In the genomic region with DNA sequence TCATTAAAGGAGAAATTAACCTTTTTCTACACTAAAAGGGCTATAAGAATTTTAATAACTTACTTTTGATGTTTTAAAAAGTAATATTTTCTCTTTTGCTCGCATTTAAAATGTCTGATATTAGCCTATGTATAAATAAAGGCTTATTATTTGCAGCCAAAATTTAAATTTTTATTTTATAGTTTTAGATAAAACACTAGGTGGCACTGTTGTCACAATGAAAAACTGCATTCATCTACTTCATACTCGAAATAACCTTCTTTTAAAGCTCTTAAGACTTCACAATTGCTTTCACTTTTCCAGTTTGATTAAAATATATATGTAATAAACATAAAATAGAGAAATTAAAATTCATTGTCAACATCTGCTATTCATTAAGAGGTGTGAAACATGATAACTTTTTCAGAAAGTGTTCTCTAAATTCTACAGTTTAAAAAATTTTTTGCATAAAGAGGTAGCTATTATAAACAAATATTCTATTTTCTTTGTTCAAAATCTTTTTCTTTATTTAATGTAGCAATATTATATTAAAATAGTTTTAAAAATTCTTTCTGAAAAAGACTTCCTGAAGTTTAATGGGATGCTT, we compare ENCODE assay signal across 9 cellular contexts.
A peak's percentile ranks its signal among the peaks of the same experiment; 100 is the strongest.
DNase-seq lines count a peak whose midpoint lies in the region; ATAC-seq and TF ChIP-seq lines count a peak whose summit lies in the region.
"Had no signal": no experiment of that assay in that cellular context is flagged by ENCODE, and none has a peak within 500 bp of the region (broad histone marks: within the 10 kb centered on the region; RNA-seq: fewer than 3 reads in every experiment).

No MANE protein-coding gene starts in this region.

- no peaks in the 10 kb centered on the region for H3K79me2 ChIP-seq in GM23338 (replicated peaks; ENCODE audit: insufficient read depth)

- no peak for TF ChIP-seq POLR2A in sigmoid colon (IDR thresholded peaks at IDR 0.05)

- H3K4me3 Mint-ChIP-seq in GM23338 (no peak overlapping the region), glutamatergic neuron (ENCODE audit: unreplicated experiment) (no peak overlapping the region)

- H3K9ac ChIP-seq in SK-N-MC (ENCODE audit: insufficient read length) = peak overlapping the region; percentile 34

- H4K20me1 ChIP-seq in GM23338 (replicated peaks; ENCODE audit: insufficient read depth) = no peaks in the 10 kb centered on the region

- H3K36me3 Mint-ChIP-seq in GM23338 (ENCODE audit: low read depth) (no peaks in the 10 kb centered on the region), glutamatergic neuron (ENCODE audit: unreplicated experiment) (no peaks in the 10 kb centered on the region)

- H3K9me3 Mint-ChIP-seq in GM23338 (no peaks in the 10 kb centered on the region), glutamatergic neuron (ENCODE audit: unreplicated experiment) (no peaks in the 10 kb centered on the region)

- H3F3A ChIP-seq in GM23338 (replicated peaks; ENCODE audit: low read depth) = no peaks in the 10 kb centered on the region

- H3K27ac ChIP-seq in GM23338 (ENCODE audit: low read depth) (no peak overlapping the region), SK-N-MC (no peak overlapping the region), sigmoid colon (no peak overlapping the region)
- H3K27ac ChIP-seq: neutrophil had no signal

- TF ChIP-seq EP300 in sigmoid colon (IDR thresholded peaks at IDR 0.05) = no peak

- H3K4me2 ChIP-seq in GM23338 = no peak overlapping the region

- no peak overlapping the region for H2AFZ ChIP-seq in GM23338

- intact Hi-C loops in sigmoid colon (cut with DNase I) = loop anchor here (2.0 to 5.0 kb wide), 2 partner anchors 474 to 664 kb away; no protein-coding TSS in a partner anchor

- 1% methylated on average over 2 of the region's 2 CpGs for WGBS in sigmoid colon, 2 donors

- H3K9me2 ChIP-seq in GM23338 (ENCODE audit: insufficient read depth) = no peaks in the 10 kb centered on the region

- TF ChIP-seq CTCF in GM23338 (conservative IDR thresholded peaks at IDR 0.05; ENCODE audit: low read depth in 2 of 2) (peak in 1 of 2 experiments; percentile 67; a peak in 3 of 4 replicates), glutamatergic neuron (IDR thresholded peaks at IDR 0.05; ENCODE audit: partially characterized antibody, unreplicated experiment) (peak; percentile 84), sigmoid colon (IDR thresholded peaks at IDR 0.05) (peak in 2 of 4 experiments; percentile 16 to 45)

- H3K9me3 ChIP-seq in SK-N-MC (ENCODE audit: low read depth, low read length) = no peaks in the 10 kb centered on the region
- H3K9me3 ChIP-seq in sigmoid colon = no peaks in the 10 kb centered on the region
- H3K9me3 ChIP-seq: neutrophil had no signal

- no peak overlapping the region for H3K27ac Mint-ChIP-seq in GM23338
- H3K27ac Mint-ChIP-seq in glutamatergic neuron (ENCODE audit: unreplicated experiment) = no peak overlapping the region

- H3K4me1 ChIP-seq in GM23338 (ENCODE audit: insufficient read depth) (no peaks in the 10 kb centered on the region), sigmoid colon (no peaks in the 10 kb centered on the region)

- peaks cover 4% of the 10 kb centered on the region for H3K27me3 Mint-ChIP-seq in GM23338 (ENCODE audit: insufficient read depth, low read depth, poor library complexity)
- H3K27me3 Mint-ChIP-seq in glutamatergic neuron (ENCODE audit: unreplicated experiment) = no peaks in the 10 kb centered on the region

- no peaks in the 10 kb centered on the region for H3K36me3 ChIP-seq in GM23338 (ENCODE audit: insufficient read depth)
- H3K36me3 ChIP-seq in SK-N-MC (ENCODE audit: insufficient read depth, low read length) = no peaks in the 10 kb centered on the region
- H3K36me3 ChIP-seq in sigmoid colon = no peaks in the 10 kb centered on the region
- H3K36me3 ChIP-seq: neutrophil had no signal

- H3K4me1 Mint-ChIP-seq in GM23338 (no peaks in the 10 kb centered on the region), glutamatergic neuron (ENCODE audit: low read depth, unreplicated experiment) (peaks cover 22% of the 10 kb centered on the region)

- ATAC-seq in GM23338 (no peak), HG02852 (IDR thresholded peaks at IDR 0.05; ENCODE audit: unreplicated experiment) (no peak), HG03196 (IDR thresholded peaks at IDR 0.05; ENCODE audit: unreplicated experiment) (no peak), HG02678 (IDR thresholded peaks at IDR 0.05; ENCODE audit: unreplicated experiment) (no peak)

- peak; percentile 5 for DNase-seq in AG08396 (ENCODE audit: low spot score)
- DNase-seq in GM23338 (ENCODE audit: low spot score) = peak; percentile 47
- DNase-seq in SK-N-MC (ENCODE audit: low read depth, low spot score) = peak; percentile 48
- no peak for DNase-seq in glutamatergic neuron
- DNase-seq in sigmoid colon = no peak

- H3K27me3 ChIP-seq in GM23338 (ENCODE audit: insufficient read depth) (no peaks in the 10 kb centered on the region), sigmoid colon (no peaks in the 10 kb centered on the region)
- H3K27me3 ChIP-seq: neutrophil had no signal

- H3K4me3 ChIP-seq in GM23338 = no peak overlapping the region
- no peak overlapping the region for H3K4me3 ChIP-seq in SK-N-MC
- no peak overlapping the region for H3K4me3 ChIP-seq in sigmoid colon

TF ChIP-seq in GM23338, 12 proteins besides CTCF, POLR2A, EP300 and RAD21:
- TF ChIP-seq EZH2 (IDR thresholded peaks at IDR 0.05; ENCODE audit: low read depth, unreplicated experiment) = no peak
- TF ChIP-seq STAT1 (IDR thresholded peaks at IDR 0.05; ENCODE audit: unreplicated experiment) = no peak

Comparison
In these comparisons a context has a peak if more than half of its experiments do, and no peak if none do; other contexts are left out.
1. DNase-seq: peak in AG08396 (single experiment), GM23338 (single experiment) and SK-N-MC (single experiment); none in glutamatergic neuron (single experiment) and sigmoid colon (single experiment).